9 cellular contexts compared by ENCODE assay signal in genomic region chr16:73713817-73714495, GRCh38.
DNase-seq lines count a peak whose midpoint lies in the region; ATAC-seq and TF ChIP-seq lines count a peak whose summit lies in the region.
"Had no signal": no experiment of that assay in that cellular context is flagged by ENCODE, and none has a peak within 500 bp of the region (broad histone marks: within the 10 kb centered on the region; RNA-seq: fewer than 3 reads in every experiment).

No MANE protein-coding gene starts in this region.

- no peaks in the 10 kb centered on the region for H3K4me1 Mint-ChIP-seq in immature natural killer cell

- no peaks in the 10 kb centered on the region for H3K27me3 ChIP-seq in kidney epithelial cell (ENCODE audit: control insufficient read depth, insufficient read depth, low read length)
- H3K27me3 ChIP-seq: SJSA1 had no signal

- no peaks in the 10 kb centered on the region for H3K36me3 ChIP-seq in kidney epithelial cell (ENCODE audit: control insufficient read depth, insufficient read depth, low read length)
- H3K36me3 ChIP-seq: SJSA1 had no signal

- no peaks in the 10 kb centered on the region for H3K27me3 Mint-ChIP-seq in immature natural killer cell (ENCODE audit: low read depth in 3 of 3)

- in situ Hi-C loops in ACHN (cut with HindIII; ENCODE audit: low pct_ligation_motif_present, low pct_unique_long_range_greater_than_20kb, low sequenced_read_pairs), result no loop called here

- H3K27ac Mint-ChIP-seq in immature natural killer cell, result no peak overlapping the region

- H3K4me3 Mint-ChIP-seq in immature natural killer cell, result no peak overlapping the region

- DNase-seq in ACHN (peak; percentile 63), H4 (ENCODE audit: low spot score) (peak; percentile 16), SK-N-DZ (ENCODE audit: low spot score) (peak; percentile 61), kidney epithelial cell (ENCODE audit: low read depth) (no peak), NCI-H2081 (lab: John Stamatoyannopoulos, UW) (no peak), immature natural killer cell (no peak)

- H3K4me3 ChIP-seq in kidney epithelial cell (ENCODE audit: low read depth, low read length), result no peak overlapping the region
- H3K4me3 ChIP-seq: SJSA1 had no signal

- H3K36me3 Mint-ChIP-seq in immature natural killer cell, result no peaks in the 10 kb centered on the region

- H3K9me3 Mint-ChIP-seq in immature natural killer cell, result peaks cover 0 to 2% (median 0%) of the 10 kb centered on the region in 6 donors

- ATAC-seq in GM21529 (IDR thresholded peaks at IDR 0.05; ENCODE audit: unreplicated experiment), result no peak
- no peak for ATAC-seq in GM19351 (IDR thresholded peaks at IDR 0.05; ENCODE audit: unreplicated experiment)

- TF ChIP-seq CTCF in kidney epithelial cell (IDR thresholded peaks at IDR 0.05; ENCODE audit: insufficient read depth, low read length, poor library complexity, severe bottlenecking), result peak; percentile 52

Comparison
In these comparisons a context has a peak if more than half of its experiments do, and no peak if none do; other contexts are left out.
1. DNase-seq: peak in ACHN (single experiment), H4 (single experiment) and SK-N-DZ (single experiment); none in kidney epithelial cell (single experiment), NCI-H2081 (0 of 2) and immature natural killer cell (0 of 3).